In the genomic region with DNA sequence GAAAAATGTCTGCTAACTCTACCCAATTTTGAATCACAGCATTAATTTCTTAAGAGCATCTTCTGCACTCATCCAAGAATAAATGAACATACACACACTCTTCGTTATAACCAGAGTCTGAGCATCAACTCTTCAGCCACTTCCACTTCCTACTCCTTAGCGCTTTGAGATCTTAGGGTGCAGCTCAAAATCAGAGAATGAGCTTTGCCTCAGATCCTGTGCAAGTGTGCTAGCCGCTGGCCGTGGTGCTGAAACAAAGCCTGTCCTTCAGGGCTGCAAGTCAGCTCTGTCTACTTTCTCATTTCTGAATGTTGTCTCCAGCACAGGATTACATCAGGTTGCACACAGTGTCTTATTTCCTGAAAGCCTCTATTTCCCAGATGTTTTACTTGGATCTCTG, we compare ENCODE assay signal across 1 cellular context.
TF ChIP-seq lines count a peak whose summit lies in the region.

No MANE protein-coding gene starts in this region.

TF ChIP-seq in HepG2, 621 proteins besides CTCF, POLR2A, EP300 and RAD21 (continued from another document):
- TF ChIP-seq ZNF431 (CRISPR knock-in tag; IDR thresholded peaks at IDR 0.05; ENCODE audit: borderline replicate concordance, low read depth): no peak
- 0 out of 2 replicates have a peak, but pooled peaks have one; percentile 53 for TF ChIP-seq HES4 (CRISPR knock-in tag; IDR thresholded peaks at IDR 0.05; ENCODE audit: borderline replicate concordance)
- no peak for TF ChIP-seq ZNF317 (CRISPR knock-in tag; IDR thresholded peaks at IDR 0.05)
